In the genomic region with DNA sequence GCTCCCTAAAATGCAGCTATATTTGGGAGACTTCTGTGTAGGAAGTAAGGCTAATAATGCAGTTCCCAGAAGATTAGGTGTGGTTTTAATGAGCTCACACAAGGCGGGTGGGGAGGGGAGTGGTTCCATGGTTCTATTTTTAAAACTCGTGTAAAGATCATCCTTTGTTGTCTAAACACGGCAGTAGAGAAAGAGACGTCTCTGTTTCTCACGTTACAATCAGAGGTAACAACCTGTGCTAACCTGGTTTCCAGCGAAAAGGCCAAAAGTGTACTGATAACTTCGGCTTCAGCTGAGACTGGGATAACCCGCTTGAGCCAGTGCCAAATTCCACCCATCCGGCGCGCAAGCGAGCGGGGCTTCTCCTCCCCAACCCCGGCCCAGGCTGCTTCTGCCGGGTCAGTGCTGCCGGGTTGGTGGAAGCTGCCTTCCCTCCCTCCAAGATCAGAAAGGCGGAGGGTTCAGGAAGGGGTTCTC, we compare ENCODE assay signal across 9 cellular contexts. TPM values are rescaled to one million over a fixed set of nuclear protein-coding genes. Genes with fewer than 3 reads are reported as not detected.
DNase-seq lines count a peak whose midpoint lies in the region; ATAC-seq, FAIRE-seq and TF ChIP-seq lines count a peak whose summit lies in the region.
"Had no signal": no experiment of that assay in that cellular context is flagged by ENCODE, and none has a peak within 500 bp of the region (broad histone marks: within the 10 kb centered on the region; RNA-seq: fewer than 3 reads in every experiment).

No MANE protein-coding gene starts in this region.

- H3K14ac ChIP-seq in IMR-90 (replicated peaks; ENCODE audit: low read depth, low read length): no peak overlapping the region

- ATAC-seq in IMR-90 (ENCODE audit: low read depth) (no peak), HepG2 (no peak)

- H3K23ac ChIP-seq in IMR-90 (ENCODE audit: low read depth, low read length): no peak overlapping the region; the same call in 1 of the 2 replicates

- no peak overlapping the region for H2BK120ac ChIP-seq in IMR-90 (ENCODE audit: low read depth, low read length)

- peak overlapping the region; percentile 67 for H2AFZ ChIP-seq in IMR-90 (replicated peaks; ENCODE audit: low read length, poor library complexity)
- H2AFZ ChIP-seq in HepG2 (ENCODE audit: low read length): peak overlapping the region; percentile 75

- H3K9ac ChIP-seq in IMR-90 (ENCODE audit: low read depth, low read length) (no peak overlapping the region), HepG2 (ENCODE audit: insufficient read depth, low read depth, low read length) (peak overlapping the region; percentile 24), stomach smooth muscle (ENCODE audit: low read length in 2 of 2) (peak overlapping the region; percentile 2 to 25)

- H2BK15ac ChIP-seq in IMR-90 (ENCODE audit: low read depth, low read length): no peak overlapping the region

- WGBS in IMR-90 (ENCODE audit: extremely low coverage in 2 of 2, insufficient read length in 1 of 2), 2 experiments: 48% methylated on average over 5 of the region's 17 CpGs; no CpG with 5 or more reads in 1 of the 2 experiments
- WGBS in adipose tissue, 3 donors: 35 to 43% (median 41%) methylated on average over 17 of the region's 17 CpGs
- WGBS in HepG2 (ENCODE audit: low lambda C conversion rate): 4% methylated on average over 12 of the region's 17 CpGs

- H4K20me1 ChIP-seq in IMR-90 (ENCODE audit: insufficient read depth, low read length) (no peaks in the 10 kb centered on the region), HepG2 (ENCODE audit: insufficient read depth, low read length) (peaks cover 6% of the 10 kb centered on the region; the same call in 1 of the 2 replicates)

- dilution Hi-C loops in IMR-90 (cut with HindIII; ENCODE audit: low sequenced_read_pairs, unreplicated experiment): no loop called here

- H3K79me1 ChIP-seq in IMR-90 (ENCODE audit: low read depth in 1 of 2, low read length in 2 of 2): peaks cover 4 to 11% of the 10 kb centered on the region in 2 experiments; a peak in 3 of 4 replicates

- no peak overlapping the region for H3K4me3 ChIP-seq in IMR-90 (ENCODE audit: insufficient read depth, low read depth, low read length)
- H3K4me3 ChIP-seq in HepG2 (replicated peaks in 1 of 3; ENCODE audit: insufficient read depth in 1 of 3, low read depth in 2 of 3, low read length in 3 of 3): peak overlapping the region; percentile 26 to 53 (median 32); a peak in 3 of 6 replicates
- peak overlapping the region; percentile 1 to 55 for H3K4me3 ChIP-seq in stomach smooth muscle (ENCODE audit: low read length in 2 of 2)

- FAIRE-seq in HepG2 (lab: Jason Lieb, UNC): no peak
- FAIRE-seq: islet of Langerhans had no signal

- H3K56ac ChIP-seq in IMR-90 (ENCODE audit: extremely low read depth, insufficient read depth, low read length): no peak overlapping the region

- TF ChIP-seq CTCF in IMR-90 (conservative IDR thresholded peaks at IDR 0.05; ENCODE audit: low read depth, low read length) (no peak), HepG2 (CRISPR knock-in tag; IDR thresholded peaks at IDR 0.05) (no peak)

- H3K36me3 ChIP-seq in IMR-90 (ENCODE audit: control insufficient read depth, insufficient read depth, low read length): no peaks in the 10 kb centered on the region
- no peaks in the 10 kb centered on the region for H3K36me3 ChIP-seq in HepG2 (replicated peaks in 1 of 2; ENCODE audit: control insufficient read depth in 1 of 2, insufficient read depth in 2 of 2, low read length in 2 of 2)
- no peaks in the 10 kb centered on the region for H3K36me3 ChIP-seq in stomach smooth muscle (ENCODE audit: control insufficient read depth in 2 of 2, insufficient read depth in 2 of 2, low read length in 2 of 2)

- peaks cover 3% of the 10 kb centered on the region; the same call in 1 of the 2 replicates for H3K9me1 ChIP-seq in IMR-90 (ENCODE audit: insufficient read depth, low read length)

- H3K4ac ChIP-seq in IMR-90 (ENCODE audit: low read depth, low read length): no peak overlapping the region

- no peak for TF ChIP-seq EP300 in HepG2 (IDR thresholded peaks at IDR 0.05; ENCODE audit: low read depth in 2 of 2, low read length in 2 of 2)
- TF ChIP-seq EP300 in HepG2 (CRISPR knock-in tag; IDR thresholded peaks at IDR 0.05; ENCODE audit: borderline replicate concordance): no peak

- H4K5ac ChIP-seq in IMR-90 (ENCODE audit: low read depth, low read length): no peak overlapping the region

- no peak for TF ChIP-seq POLR2A in IMR-90 (IDR thresholded peaks at IDR 0.05; ENCODE audit: low read depth, low read length)
- TF ChIP-seq POLR2A in HepG2 (IDR thresholded peaks at IDR 0.05; ENCODE audit: insufficient read depth in 1 of 2, low read depth in 2 of 2, low read length in 2 of 2): no peak

- POLR2A ChIA-PET in IMR-90 (lab: Charles Lee; ENCODE audit: unreplicated experiment) (no interaction called here), HepG2 (lab: Yijun Ruan, JAX) (interaction anchor here (1.0 kb wide), 1 partner anchor 10 kb away, joined by 4 read pairs; no protein-coding TSS in a partner anchor)

- intact Hi-C loops in IMR-90 (cut with micrococcal nuclease): no loop called here
- intact Hi-C loops in HepG2 (cut with micrococcal nuclease; ENCODE audit: unreplicated experiment): no loop called here

- no peak for TF ChIP-seq RAD21 in IMR-90 (IDR thresholded peaks at IDR 0.05; ENCODE audit: low read length)
- no peak for TF ChIP-seq RAD21 in HepG2 (CRISPR knock-in tag; IDR thresholded peaks at IDR 0.05)

- H3K27me3 ChIP-seq in IMR-90 (ENCODE audit: control insufficient read depth, insufficient read depth, low read length) (no peaks in the 10 kb centered on the region), HepG2 (ENCODE audit: control insufficient read depth in 1 of 2, insufficient read depth in 2 of 2, low read length in 2 of 2) (no peaks in the 10 kb centered on the region; a peak in 1 of 5 replicates), stomach smooth muscle (ENCODE audit: control insufficient read depth in 1 of 2, insufficient read depth in 2 of 2, low read length in 2 of 2) (no peaks in the 10 kb centered on the region)

- no peak overlapping the region for H2BK5ac ChIP-seq in IMR-90 (ENCODE audit: low read depth, low read length, poor library complexity, severe bottlenecking)

- H3K4me2 ChIP-seq in IMR-90 (ENCODE audit: low read depth, low read length) (no peak overlapping the region), HepG2 (ENCODE audit: low read depth, low read length) (peak overlapping the region; percentile 76)

- H4K8ac ChIP-seq in IMR-90 (ENCODE audit: low read depth in 2 of 2, low read length in 2 of 2): no peak overlapping the region

- H3K9me3 ChIP-seq in IMR-90 (ENCODE audit: control insufficient read depth, insufficient read depth, low read length) (no peaks in the 10 kb centered on the region), HepG2 (ENCODE audit: low read length) (no peaks in the 10 kb centered on the region), stomach smooth muscle (ENCODE audit: control insufficient read depth in 2 of 2, low read length in 2 of 2) (no peaks in the 10 kb centered on the region)

- no peak overlapping the region for H2BK20ac ChIP-seq in IMR-90 (ENCODE audit: low read depth, low read length)

- no peak overlapping the region for H2AK9ac ChIP-seq in IMR-90 (replicated peaks; ENCODE audit: low read depth, low read length, poor library complexity)

- no peak for DNase-seq in IMR-90
- no peak for DNase-seq in HepG2 (ENCODE audit: low spot score)
- DNase-seq in superior temporal gyrus (ENCODE audit: extremely low spot score): no peak
- no peak for DNase-seq in central memory CD4-positive, alpha-beta T cell
- no peak for DNase-seq in ecto neural progenitor cell (ENCODE audit: low spot score)
- no peak for DNase-seq in activated naive CD4-positive, alpha-beta T cell treated with anti-CD3 and anti-CD28 coated beads, Interleukin-2, amount 50 U/mL, for 16 hours

- CTCF ChIA-PET in IMR-90 (lab: Yijun Ruan, JAX) (no interaction called here), HepG2 (lab: Yijun Ruan, JAX; ENCODE audit: low intra/inter-chr PET ratio, low total read pairs) (no interaction called here)

- in situ Hi-C loops in IMR-90 (cut with MboI; ENCODE audit: low sequenced_read_pairs) (no loop called here), HepG2 (cut with HindIII; ENCODE audit: extremely low pct_ligation_motif_present, low pct_unique_long_range_greater_than_20kb) (loop anchor here (25.0 kb wide), 1 partner anchor 1506 kb away; the partner anchor contains the start of gene ARHGAP12)

- H3K4me1 ChIP-seq in IMR-90 (ENCODE audit: control insufficient read depth, insufficient read depth, low read length): peaks cover 9% of the 10 kb centered on the region
- peaks cover 51% of the 10 kb centered on the region for H3K4me1 ChIP-seq in HepG2 (ENCODE audit: insufficient read depth, low read length)
- H3K4me1 ChIP-seq in stomach smooth muscle (ENCODE audit: control insufficient read depth, insufficient read depth, low read length): peaks cover 17% of the 10 kb centered on the region

- H3K79me2 ChIP-seq in HepG2 (ENCODE audit: insufficient read depth, low read length): peaks cover 19% of the 10 kb centered on the region

- no peak overlapping the region for H3K18ac ChIP-seq in IMR-90 (ENCODE audit: low read depth, low read length)

- H3K27ac ChIP-seq in IMR-90 (ENCODE audit: insufficient read depth, low read length): no peak overlapping the region
- H3K27ac ChIP-seq in adipose tissue (ENCODE audit: low read depth, low read length): peak overlapping the region; percentile 28
- H3K27ac ChIP-seq in HepG2 (ENCODE audit: extremely low read length, insufficient read depth, low read length): no peak overlapping the region
- no peak overlapping the region for H3K27ac ChIP-seq in stomach smooth muscle (ENCODE audit: low read length)

- no peak overlapping the region for H2AK5ac ChIP-seq in IMR-90 (ENCODE audit: low read depth, low read length)

- BruUV-seq in IMR-90 (replicated peaks; lab: Mats Ljungman, UMichigan): no TSS peak
- no TSS peak for BruUV-seq in HepG2 (replicated peaks; lab: Mats Ljungman, UMichigan)

- no peak overlapping the region; the same call in 1 of the 2 replicates for H4K91ac ChIP-seq in IMR-90 (ENCODE audit: insufficient read depth, low read depth, low read length)

RNA-seq across cellular contexts. Expression of gene MAP3K8, which starts 2.5 kb away (rescaled TPM):
- total RNA-seq in IMR-90 (2012; rRNA removed): 1.8 and 3.9 TPM in 2 replicates
- polyA plus RNA-seq in IMR-90 (2012; rRNA removed): 2.6 and 2.8 TPM in 2 replicates
- polyA plus RNA-seq in IMR-90 (2012; cell fraction: cytosol; rRNA removed): 0.93 and 1.6 TPM in 2 replicates
- 2.8 and 29.4 TPM in 2 replicates for polyA plus RNA-seq in IMR-90 (2012; cell fraction: nucleus; rRNA removed; ENCODE audit: low replicate concordance)
- 100 to 1,000 TPM in 1 of 3 donors, 10 to 100 TPM in 1, 1 to 10 TPM in 1; 4.9 to 111 (median 45.0) TPM for polyA plus RNA-seq in adipose tissue
- total RNA-seq in HepG2 (2016; rRNA removed; fragmentation: Illumina TruSeq; extraction: Trizol): 19.3 and 21.8 TPM in 2 replicates
- 12.2 and 13.6 TPM in 2 replicates for total RNA-seq in HepG2 (2016; cell fraction: cytosol; rRNA removed; fragmentation: Illumina TruSeq; extraction: Trizol; ENCODE audit: low read depth)
- total RNA-seq in HepG2 (2016; cell fraction: insoluble cytoplasmic fraction; rRNA removed; fragmentation: Illumina TruSeq; extraction: Trizol): 18.0 and 21.2 TPM in 2 replicates
- 15.3 and 19.2 TPM in 2 replicates for total RNA-seq in HepG2 (2016; cell fraction: membrane; rRNA removed; fragmentation: Illumina TruSeq; extraction: Trizol)
- total RNA-seq in HepG2 (2016; cell fraction: nucleus; rRNA removed; fragmentation: Illumina TruSeq; extraction: Trizol): 22.1 and 23.1 TPM in 2 replicates
- 26.6 and 37.9 TPM in 2 replicates for polyA plus RNA-seq in HepG2 (2011; rRNA removed)
- polyA plus RNA-seq in HepG2 (2011; cell fraction: cytosol; rRNA removed): 12.9 and 14.6 TPM in 2 replicates
- polyA plus RNA-seq in HepG2 (2011; cell fraction: nucleus; rRNA removed): 26.9 and 27.5 TPM in 2 replicates
- polyA plus RNA-seq in HepG2 (2012): 11.2 and 14.3 TPM in 2 replicates
- 8.6 and 13.3 TPM in 2 replicates for polyA plus RNA-seq in HepG2 (2016; cell fraction: cytosol; fragmentation: Illumina TruSeq; extraction: Trizol; ENCODE audit: low read depth)
- polyA plus RNA-seq in HepG2 (2016; cell fraction: insoluble cytoplasmic fraction; fragmentation: Illumina TruSeq; extraction: Trizol; ENCODE audit: low read depth): 15.6 and 17.9 TPM in 2 replicates
- polyA plus RNA-seq in HepG2 (2016; cell fraction: membrane; fragmentation: Illumina TruSeq; extraction: Trizol; ENCODE audit: low read depth): 9.4 and 12.4 TPM in 2 replicates
- polyA plus RNA-seq in HepG2 (2016; cell fraction: nucleus; fragmentation: Illumina TruSeq; extraction: Trizol; ENCODE audit: insufficient read depth, low read depth): 41.0 and 46.6 TPM in 2 replicates
- polyA minus RNA-seq in HepG2 (2011; rRNA and poly(A)+ RNA removed; ENCODE audit: low replicate concordance): 15.0 and 17.4 TPM in 2 replicates
- 7.3 and 10.3 TPM in 2 replicates for polyA minus RNA-seq in HepG2 (2011; cell fraction: cytosol; rRNA and poly(A)+ RNA removed)
- polyA minus RNA-seq in HepG2 (2011; cell fraction: nucleus; rRNA and poly(A)+ RNA removed): 30.6 and 31.2 TPM in 2 replicates
